ENCODE assay signal across 8 cellular contexts in the genomic region with DNA sequence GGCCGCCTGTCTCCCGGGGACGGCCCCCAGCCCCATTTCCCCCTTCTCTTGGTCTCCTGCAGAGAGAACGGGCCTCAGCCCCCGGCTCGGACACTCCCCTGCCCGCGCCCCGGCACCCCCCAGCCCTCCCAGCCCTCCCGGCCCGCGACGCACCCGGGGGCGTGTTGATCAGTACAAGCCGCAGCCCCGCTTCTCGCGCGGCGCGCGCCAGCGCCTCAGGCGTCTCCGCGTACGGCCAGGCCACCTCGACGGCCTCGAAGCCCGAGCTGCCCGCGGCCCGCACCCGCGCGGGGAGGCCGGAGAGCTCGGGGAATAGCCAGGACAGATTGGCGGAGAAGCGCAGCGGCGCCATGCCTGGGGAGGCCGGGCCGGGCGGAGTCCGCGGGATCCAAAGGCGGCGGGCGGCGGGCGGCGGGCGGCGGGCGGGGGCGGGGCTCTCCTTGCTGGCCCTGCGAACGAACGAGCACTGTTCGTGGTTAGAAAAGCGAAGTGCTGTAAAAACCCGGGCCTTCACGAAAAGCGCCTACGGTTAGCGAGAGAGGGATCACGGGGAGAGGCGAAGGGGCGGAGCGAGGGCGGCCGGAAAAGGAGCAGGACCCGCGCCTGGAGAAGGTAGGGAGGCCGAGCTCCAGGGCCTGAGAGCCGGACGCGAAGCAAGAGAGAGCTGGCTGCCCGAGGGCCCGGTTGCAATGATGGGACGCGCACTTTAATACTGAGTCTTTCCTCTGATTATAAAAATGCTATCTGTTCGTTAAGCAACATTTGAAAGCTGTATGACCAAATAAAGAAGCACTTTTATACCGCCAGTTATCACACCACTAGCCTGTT. TPM values are rescaled to one million over a fixed set of nuclear protein-coding genes. Genes with fewer than 3 reads are reported as not detected.
DNase-seq lines count a peak whose midpoint lies in the region; ATAC-seq, FAIRE-seq and TF ChIP-seq lines count a peak whose summit lies in the region.

A gene with protein sequence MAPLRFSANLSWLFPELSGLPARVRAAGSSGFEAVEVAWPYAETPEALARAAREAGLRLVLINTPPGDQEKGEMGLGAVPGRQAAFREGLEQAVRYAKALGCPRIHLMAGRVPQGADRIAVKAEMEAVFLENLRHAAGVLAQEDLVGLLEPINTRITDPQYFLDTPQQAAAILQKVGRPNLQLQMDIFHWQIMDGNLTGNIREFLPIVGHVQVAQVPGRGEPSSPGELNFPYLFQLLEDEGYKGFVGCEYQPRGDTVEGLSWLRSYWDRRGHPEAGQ (minus strand): TSS at position 490 of the 828 bp plus-strand sequence. CDS start 138 bp downstream, at position 352.

- H3K4me1 Mint-ChIP-seq in T-helper 17 cell = peaks cover 22% of the 10 kb centered on the region
- H3K4me1 Mint-ChIP-seq in progenitor cell of endocrine pancreas (ENCODE audit: low read depth) = peaks cover 17% of the 10 kb centered on the region

- peak; percentile 66 for FAIRE-seq in GM12892 (lab: Jason Lieb, UNC)

- TF ChIP-seq POLR2A in GM12892 (IDR thresholded peaks at IDR 0.05; ENCODE audit: low read depth, low read length) (no peak), NB4 (IDR thresholded peaks at IDR 0.05; ENCODE audit: extremely low read depth, insufficient read length) (no peak)

- H3K9me3 ChIP-seq in T-helper 17 cell (ENCODE audit: control insufficient read depth, low read length, poor library complexity, severe bottlenecking) (no peaks in the 10 kb centered on the region), upper lobe of right lung (no peaks in the 10 kb centered on the region)

- peaks cover 3% of the 10 kb centered on the region for H3K9me3 Mint-ChIP-seq in progenitor cell of endocrine pancreas (ENCODE audit: low read depth)

- no peak for TF ChIP-seq CTCF in NB4 (IDR thresholded peaks at IDR 0.05; ENCODE audit: low read depth, low read length)
- no peak for TF ChIP-seq CTCF in progenitor cell of endocrine pancreas (IDR thresholded peaks at IDR 0.05; ENCODE audit: unreplicated experiment)
- no peak for TF ChIP-seq CTCF in upper lobe of right lung (IDR thresholded peaks at IDR 0.05)

- H3K4me1 ChIP-seq in upper lobe of right lung = no peaks in the 10 kb centered on the region

- no peaks in the 10 kb centered on the region for H3K27me3 ChIP-seq in upper lobe of right lung

- H3K27ac Mint-ChIP-seq in T-helper 17 cell (peak within 1 kb of the TSS; percentile 90), progenitor cell of endocrine pancreas (peak within 1 kb of the TSS; percentile 97)

- H3K36me3 ChIP-seq in upper lobe of right lung = peaks cover 31% of the 10 kb centered on the region

- H3K27ac ChIP-seq in angular gyrus (ENCODE audit: low read depth, low read length) (peak within 1 kb of the TSS; percentile 88), upper lobe of right lung (peak within 1 kb of the TSS; percentile 89)

- H3K27me3 Mint-ChIP-seq in T-helper 17 cell (peaks cover 4% of the 10 kb centered on the region), progenitor cell of endocrine pancreas (no peaks in the 10 kb centered on the region)

- H3K4me3 ChIP-seq in NB4 (ENCODE audit: low read depth, low read length) (peak within 1 kb of the TSS; percentile 59), upper lobe of right lung (peak within 1 kb of the TSS; percentile 55)

- peak within 1 kb of the TSS; percentile 93 for H3K4me3 Mint-ChIP-seq in T-helper 17 cell
- peak within 1 kb of the TSS; percentile 86 for H3K4me3 Mint-ChIP-seq in progenitor cell of endocrine pancreas (ENCODE audit: low read depth)

- peaks cover 7% of the 10 kb centered on the region for H3K36me3 Mint-ChIP-seq in T-helper 17 cell (ENCODE audit: low read depth)
- peaks cover 15% of the 10 kb centered on the region for H3K36me3 Mint-ChIP-seq in progenitor cell of endocrine pancreas (ENCODE audit: insufficient read depth)

- ATAC-seq in T-helper 17 cell = peak; percentile 76
- peak; percentile 78 for ATAC-seq in left ventricle myocardium superior
- peak; percentile 86 for ATAC-seq in upper lobe of right lung
- no peak for ATAC-seq in GM21717 (IDR thresholded peaks at IDR 0.05; ENCODE audit: unreplicated experiment)

- DNase-seq in GM12892 (ENCODE audit: insufficient read length) (peak; percentile 58), NB4 (ENCODE audit: low read depth) (peak; percentile 86), T-helper 17 cell (peak; percentile 38 to 50 (median 49)), left ventricle myocardium superior (peak; percentile 89), progenitor cell of endocrine pancreas (ENCODE audit: low spot score, unreplicated experiment) (peak; percentile 60), upper lobe of right lung (peak; percentile 95)

- intact Hi-C loops in left ventricle myocardium superior (cut with micrococcal nuclease) (no loop called here), upper lobe of right lung (cut with DNase I) (no loop called here)

RNA-seq across cellular contexts. Expression of the gene that starts here (rescaled TPM):
- polyA plus RNA-seq in GM12892 (2012; ENCODE audit: missing spikeins) = 5.6 TPM
- total RNA-seq in T-helper 17 cell (10 to 100 TPM; 14.8 to 24.1 TPM), left ventricle myocardium superior (23.4 TPM), progenitor cell of endocrine pancreas (52.4 and 58.7 TPM in 2 replicates), upper lobe of right lung (72.6 TPM)
